39 cellular contexts compared by ENCODE assay signal in the genomic region with DNA sequence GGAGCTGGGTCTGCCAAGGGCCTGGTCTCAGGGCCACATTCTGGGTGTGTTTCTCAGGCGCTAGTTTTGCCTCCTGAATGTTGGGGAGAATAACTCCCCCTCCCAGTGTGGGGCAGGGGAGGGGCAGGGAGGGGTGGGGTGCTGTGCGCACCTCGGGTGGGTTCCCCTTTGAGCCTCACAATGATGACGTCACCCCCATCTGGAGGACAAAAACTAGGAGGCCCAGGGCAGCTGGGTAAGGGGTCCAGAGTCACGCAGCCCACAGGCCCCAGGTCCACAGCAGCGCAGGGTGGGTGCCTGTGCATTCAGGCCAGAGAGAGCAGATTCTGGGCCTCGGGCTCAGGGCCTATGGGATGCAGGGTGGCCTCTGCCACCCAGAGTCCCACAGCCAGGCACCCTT. TPM values are rescaled to one million over a fixed set of nuclear protein-coding genes. Genes with fewer than 3 reads are reported as not detected.
"Had no signal": no experiment of that assay in that cellular context is flagged by ENCODE, and none has a peak within 500 bp of the region (broad histone marks: within the 10 kb centered on the region; RNA-seq: fewer than 3 reads in every experiment).

No MANE protein-coding gene starts in this region.

- H3K4me3 Mint-ChIP-seq: activated B cell treated with CpG ODN at 0.5 μM for 24 hours; activated CD4-positive, alpha-beta memory T cell treated with anti-CD3 and anti-CD28 coated beads for 36 hours; activated CD4-positive, alpha-beta T cell treated with anti-CD3 and anti-CD28 coated beads, Interleukin-2, amount 10 ng/mL, durations not matched to agents 24 days and 14 days; activated CD8-positive, alpha-beta T cell treated with anti-CD3 and anti-CD28 coated beads for 36 hours; activated naive CD4-positive, alpha-beta T cell treated with anti-CD3 and anti-CD28 coated beads for 36 hours; activated naive CD8-positive, alpha-beta T cell treated with anti-CD3 and anti-CD28 coated beads for 36 hours; activated T-cell treated with anti-CD3 and anti-CD28 coated beads, Interleukin-2, amount 50 U/mL, for 4 hours; activated T-cell treated with anti-CD3 and anti-CD28 coated beads, Interleukin-2, amount 50 U/mL, for 72 hours; activated T-helper 1 cell treated with anti-CD3 and anti-CD28 coated beads, Interleukin-12 subunit alpha, Interleukin-12 subunit beta, Interleukin-2, Interleukin-4 antibody, amounts not matched to agents 30 ng/mL and 10 ng/mL and 1 ng/mL, durations not matched to agents 14 hours and 24 hours and 36 hours; activated T-helper 17 cell treated with anti-CD3 and anti-CD28 coated beads, Interleukin-2, amount 50 U/mL, for 72 hours; T-helper 1 cell treated with Interleukin-12 subunit alpha and Interleukin-12 subunit beta and Interleukin-4 antibody, amounts not matched to agents 30 μg/mL and 1 μg/mL, for 36 hours; T-helper 2 cell treated with Interferon-gamma antibody and Interleukin-4, amounts not matched to agents 5 μg/mL and 100 μg/mL, for 36 hours had no signal

- FAIRE-seq: astrocyte, TTC549 had no signal

- H3K9me3 Mint-ChIP-seq: activated B cell treated with CpG ODN at 0.5 μM for 24 hours; activated CD4-positive, alpha-beta memory T cell treated with anti-CD3 and anti-CD28 coated beads for 36 hours; activated CD8-positive, alpha-beta T cell treated with anti-CD3 and anti-CD28 coated beads for 36 hours; activated naive CD4-positive, alpha-beta T cell treated with anti-CD3 and anti-CD28 coated beads for 36 hours; activated naive CD4-positive, alpha-beta T cell treated with anti-CD3 and anti-CD28 coated beads, Interleukin-2, amount 50 U/mL, for 72 hours; activated naive CD8-positive, alpha-beta T cell treated with anti-CD3 and anti-CD28 coated beads for 36 hours; activated T-cell treated with anti-CD3 and anti-CD28 coated beads, Interleukin-2, amount 50 U/mL, for 4 hours; activated T-cell treated with anti-CD3 and anti-CD28 coated beads, Interleukin-2, amount 50 U/mL, for 72 hours; activated T-helper 1 cell treated with anti-CD3 and anti-CD28 coated beads, Interleukin-12 subunit alpha, Interleukin-12 subunit beta, Interleukin-2, Interleukin-4 antibody, amounts not matched to agents 30 ng/mL and 10 ng/mL and 1 ng/mL, durations not matched to agents 14 hours and 24 hours and 36 hours; activated T-helper 17 cell treated with anti-CD3 and anti-CD28 coated beads, Interleukin-2, amount 50 U/mL, for 72 hours; T-helper 2 cell treated with Interferon-gamma antibody and Interleukin-4, amounts not matched to agents 5 μg/mL and 100 μg/mL, for 36 hours had no signal

- H3K36me3 Mint-ChIP-seq: activated CD4-positive, alpha-beta memory T cell treated with anti-CD3 and anti-CD28 coated beads for 36 hours; activated naive CD8-positive, alpha-beta T cell treated with anti-CD3 and anti-CD28 coated beads for 36 hours had no signal

- ATAC-seq: activated CD8-positive, alpha-beta T cell treated with anti-CD3 and anti-CD28 coated beads for 36 hours; activated naive CD4-positive, alpha-beta T cell treated with anti-CD3 and anti-CD28 coated beads, Interleukin-2, amount 50 U/mL, for 72 hours; activated T-cell treated with anti-CD3 and anti-CD28 coated beads, Interleukin-2, amount 50 U/mL, for 4 hours; activated T-cell treated with anti-CD3 and anti-CD28 coated beads, Interleukin-2, amount 50 U/mL, for 72 hours; activated T-helper 17 cell treated with anti-CD3 and anti-CD28 coated beads, Interleukin-2, amount 50 U/mL, for 72 hours; body of pancreas had no signal

- H3K27ac Mint-ChIP-seq: activated B cell treated with CpG ODN at 0.5 μM for 24 hours; activated CD4-positive, alpha-beta memory T cell treated with anti-CD3 and anti-CD28 coated beads for 36 hours; activated CD4-positive, alpha-beta T cell treated with anti-CD3 and anti-CD28 coated beads, Interleukin-2, amount 10 ng/mL, durations not matched to agents 24 days and 14 days; activated CD8-positive, alpha-beta T cell treated with anti-CD3 and anti-CD28 coated beads for 36 hours; activated naive CD4-positive, alpha-beta T cell treated with anti-CD3 and anti-CD28 coated beads for 36 hours; activated naive CD4-positive, alpha-beta T cell treated with anti-CD3 and anti-CD28 coated beads, Interleukin-2, amount 50 U/mL, for 72 hours; activated naive CD8-positive, alpha-beta T cell treated with anti-CD3 and anti-CD28 coated beads for 36 hours; activated T-cell treated with anti-CD3 and anti-CD28 coated beads, Interleukin-2, amount 50 U/mL, for 72 hours; activated T-helper 1 cell treated with anti-CD3 and anti-CD28 coated beads, Interleukin-12 subunit alpha, Interleukin-12 subunit beta, Interleukin-2, Interleukin-4 antibody, amounts not matched to agents 30 ng/mL and 10 ng/mL and 1 ng/mL, durations not matched to agents 14 hours and 24 hours and 36 hours; activated T-helper 17 cell treated with anti-CD3 and anti-CD28 coated beads, Interleukin-2, amount 50 U/mL, for 72 hours; T-helper 1 cell treated with Interleukin-12 subunit alpha and Interleukin-12 subunit beta and Interleukin-4 antibody, amounts not matched to agents 30 μg/mL and 1 μg/mL, for 36 hours; T-helper 2 cell treated with Interferon-gamma antibody and Interleukin-4, amounts not matched to agents 5 μg/mL and 100 μg/mL, for 36 hours had no signal

- DNase-seq: activated B cell treated with CpG ODN at 0.5 μM for 24 hours; activated CD4-positive, alpha-beta memory T cell treated with anti-CD3 and anti-CD28 coated beads for 36 hours; activated CD4-positive, alpha-beta T cell treated with anti-CD3 and anti-CD28 coated beads for 4 hours; activated CD4-positive, alpha-beta T cell treated with anti-CD3 and anti-CD28 coated beads, Interleukin-2, amount 10 ng/mL, durations not matched to agents 24 days and 14 days; activated CD4-positive, alpha-beta T cell treated with anti-CD3 and anti-CD28 coated beads, Interleukin-2, amount 50 U/mL, for 1 hour; activated CD4-positive, alpha-beta T cell treated with anti-CD3 and anti-CD28 coated beads, Interleukin-2, amount 50 U/mL, for 4 hours; activated CD4-positive, CD25-positive, alpha-beta regulatory T cell treated with anti-CD3 and anti-CD28 coated beads, Interleukin-2, amount 50 U/mL, for 72 hours; activated CD8-positive, alpha-beta memory T cell treated with anti-CD3 and anti-CD28 coated beads, Interleukin-2, amount 50 U/mL, for 4 hours; activated CD8-positive, alpha-beta T cell treated with anti-CD3 and anti-CD28 coated beads for 36 hours; activated effector memory CD4-positive, alpha-beta T cell treated with anti-CD3 and anti-CD28 coated beads, Interleukin-2, amount 50 U/mL, for 16 hours; activated gamma-delta T cell treated with Interleukin-2 at 50 U/mL for 16 hours; activated naive CD4-positive, alpha-beta T cell; activated naive CD4-positive, alpha-beta T cell treated with anti-CD3 and anti-CD28 coated beads for 36 hours; activated naive CD4-positive, alpha-beta T cell treated with anti-CD3 and anti-CD28 coated beads, Interleukin-2, amount 50 U/mL, for 16 hours; activated naive CD8-positive, alpha-beta T cell treated with anti-CD3 and anti-CD28 coated beads for 36 hours; activated T-cell treated with anti-CD3 and anti-CD28 coated beads for 4 hours; activated T-cell treated with anti-CD3 and anti-CD28 coated beads, Interleukin-2, amount 50 U/mL, for 1 hour; activated T-cell treated with anti-CD3 and anti-CD28 coated beads, Interleukin-2, amount 50 U/mL, for 4 hours; activated T-cell treated with anti-CD3 and anti-CD28 coated beads, Interleukin-2, amount 50 U/mL, for 72 hours; adrenal gland; amniotic stem cell; aorta; body of pancreas; brain microvascular endothelial cell; central memory CD4-positive, alpha-beta T cell; T-helper 1 cell; T-helper 2 cell; T-helper 9 cell had no signal

- H3K4me1 ChIP-seq: adrenal gland, breast epithelium had no signal

- H3K9me3 ChIP-seq: adrenal gland had no signal

- H3K4me1 Mint-ChIP-seq: activated B cell treated with CpG ODN at 0.5 μM for 24 hours; activated CD4-positive, alpha-beta T cell treated with anti-CD3 and anti-CD28 coated beads, Interleukin-2, amount 10 ng/mL, durations not matched to agents 24 days and 14 days; activated naive CD8-positive, alpha-beta T cell treated with anti-CD3 and anti-CD28 coated beads for 36 hours; activated T-helper 17 cell treated with anti-CD3 and anti-CD28 coated beads, Interleukin-2, amount 50 U/mL, for 72 hours had no signal

- H3K36me3 ChIP-seq: adrenal gland, brain microvascular endothelial cell, breast epithelium had no signal

- H3K27ac ChIP-seq: adrenal gland, body of pancreas, brain microvascular endothelial cell, breast epithelium, VCaP had no signal

- H3K4me3 ChIP-seq: adrenal gland, body of pancreas, breast epithelium had no signal

RNA-seq across cellular contexts. Expression of a gene that starts 23.7 kb away (rescaled TPM):
- total RNA-seq: activated B cell treated with CpG ODN at 0.5 μM for 24 hours; activated CD4-positive, alpha-beta memory T cell treated with anti-CD3 and anti-CD28 coated beads for 36 hours; activated CD4-positive, alpha-beta T cell treated with anti-CD3 and anti-CD28 coated beads, Interleukin-2, amount 10 ng/mL, durations not matched to agents 24 days and 14 days; activated CD8-positive, alpha-beta memory T cell treated with anti-CD3 and anti-CD28 coated beads for 36 hours; activated CD8-positive, alpha-beta T cell treated with anti-CD3 and anti-CD28 coated beads for 36 hours; activated naive CD4-positive, alpha-beta T cell treated with anti-CD3 and anti-CD28 coated beads for 36 hours; activated naive CD4-positive, alpha-beta T cell treated with anti-CD3 and anti-CD28 coated beads, Interleukin-2, amount 50 U/mL, for 72 hours; activated naive CD8-positive, alpha-beta T cell treated with anti-CD3 and anti-CD28 coated beads for 36 hours; activated T-cell treated with anti-CD3 and anti-CD28 coated beads, Interleukin-2, amount 50 U/mL, for 4 hours; activated T-cell treated with anti-CD3 and anti-CD28 coated beads, Interleukin-2, amount 50 U/mL, for 72 hours; activated T-helper 1 cell treated with anti-CD3 and anti-CD28 coated beads, Interleukin-12 subunit alpha, Interleukin-12 subunit beta, Interleukin-2, Interleukin-4 antibody, amounts not matched to agents 30 ng/mL and 10 ng/mL and 1 ng/mL, durations not matched to agents 14 hours and 24 hours and 36 hours; activated T-helper 17 cell treated with anti-CD3 and anti-CD28 coated beads, Interleukin-2, amount 50 U/mL, for 72 hours; adrenal gland; aorta; body of pancreas; breast epithelium; cardiac septum had no signal
- polyA plus RNA-seq: adrenal gland, aorta had no signal
